ENCODE assay signal across 1 cellular context in genomic region chr3:121651684-121652083, GRCh38.
TF ChIP-seq lines count a peak whose summit lies in the region.

No MANE protein-coding gene starts in this region.

TF ChIP-seq in GM12878, 131 proteins besides CTCF, POLR2A, EP300 and RAD21:
- TF ChIP-seq BACH1 (IDR thresholded peaks at IDR 0.05; ENCODE audit: borderline replicate concordance) (peak; percentile 86), PKNOX1 (IDR thresholded peaks at IDR 0.05) (no peak), MTA2 (IDR thresholded peaks at IDR 0.05; ENCODE audit: low read depth) (no peak)
